ENCODE assay signal across 20 cellular contexts in the genomic region with DNA sequence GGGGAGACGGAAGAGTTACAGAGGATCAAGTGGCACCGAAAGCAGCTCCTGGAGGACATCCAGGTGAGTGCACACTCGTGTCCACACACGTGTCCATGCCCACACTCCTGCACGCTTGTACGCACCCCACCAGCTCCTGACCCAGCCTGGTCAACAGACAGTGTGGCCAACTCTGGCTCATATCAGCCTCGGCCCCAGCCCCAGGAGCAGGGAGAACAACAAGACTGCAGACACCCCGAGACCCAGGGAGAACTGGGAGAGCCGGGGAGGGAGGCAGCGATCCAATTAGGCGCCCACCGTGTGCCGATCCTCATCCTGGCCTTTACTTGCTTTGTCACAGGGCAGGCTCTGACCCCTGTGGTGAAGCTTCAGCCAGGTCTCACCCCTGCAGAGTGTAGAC. TPM values are rescaled to one million over a fixed set of nuclear protein-coding genes. Genes with fewer than 3 reads are reported as not detected.
"Had no signal": no experiment of that assay in that cellular context is flagged by ENCODE, and none has a peak within 500 bp of the region (broad histone marks: within the 10 kb centered on the region; RNA-seq: fewer than 3 reads in every experiment).

No MANE protein-coding gene starts in this region.

- DNase-seq: activated CD4-positive, alpha-beta T cell treated with anti-CD3 and anti-CD28 coated beads for 48 hours; cortex of kidney; effector CD4-positive, alpha-beta T cell; heart right ventricle; immature natural killer cell; kidney glomerular epithelial cell; left ventricle myocardium inferior; mammary epithelial cell; pancreas; stimulated activated CD4-positive, alpha-beta T cell treated with anti-CD3 and anti-CD28 coated beads, Interleukin-4, amount 100 ng/mL, for 1 hour; upper lobe of left lung; WERI-Rb-1 had no signal

- H3K9me3 Mint-ChIP-seq: activated T-helper 1 cell treated with anti-CD3 and anti-CD28 coated beads, Interleukin-12 subunit alpha, Interleukin-12 subunit beta, Interleukin-2, Interleukin-4 antibody, amounts not matched to agents 30 ng/mL and 10 ng/mL and 1 ng/mL, durations not matched to agents 14 hours and 24 hours and 36 hours; immature natural killer cell had no signal

- H3K36me3 ChIP-seq: ascending aorta, gastroesophageal sphincter, left ventricle myocardium inferior, pancreas, thoracic aorta, WERI-Rb-1 had no signal

- H3K4me3 ChIP-seq: ascending aorta, gastroesophageal sphincter, heart right ventricle, left ventricle myocardium inferior, pancreas, smooth muscle cell, thoracic aorta, upper lobe of left lung had no signal

- ATAC-seq: esophagus mucosa, gastroesophageal sphincter, heart right ventricle, pancreas, sciatic nerve had no signal

- H3K9me3 ChIP-seq: ascending aorta, gastroesophageal sphincter, neutrophil, pancreas, thoracic aorta, upper lobe of left lung had no signal

- H3K27me3 ChIP-seq: ascending aorta, neutrophil, pancreas, upper lobe of left lung had no signal

- H3K4me1 ChIP-seq: ascending aorta, gastroesophageal sphincter, left ventricle myocardium inferior, pancreas, upper lobe of left lung had no signal

- H3K27ac ChIP-seq: ascending aorta, gastroesophageal sphincter, heart right ventricle, left ventricle myocardium inferior, neutrophil, pancreas, thoracic aorta, upper lobe of left lung, WERI-Rb-1 had no signal

- H3K4me3 Mint-ChIP-seq: activated T-helper 1 cell treated with anti-CD3 and anti-CD28 coated beads, Interleukin-12 subunit alpha, Interleukin-12 subunit beta, Interleukin-2, Interleukin-4 antibody, amounts not matched to agents 30 ng/mL and 10 ng/mL and 1 ng/mL, durations not matched to agents 14 hours and 24 hours and 36 hours; immature natural killer cell had no signal

RNA-seq across cellular contexts. Expression of a gene that starts 10.3 kb away (rescaled TPM):
- total RNA-seq: smooth muscle cell had no signal
- polyA plus RNA-seq: smooth muscle cell had no signal
